Comparison of ENCODE assay signal across 8 cellular contexts in genomic region chr20:38446441-38447209, GRCh38. TPM values are rescaled to one million over a fixed set of nuclear protein-coding genes. Genes with fewer than 3 reads are reported as not detected.
DNase-seq lines count a peak whose midpoint lies in the region; ATAC-seq and TF ChIP-seq lines count a peak whose summit lies in the region.

No MANE protein-coding gene starts in this region.

- peaks cover 16% of the 10 kb centered on the region for H3K36me3 Mint-ChIP-seq in activated naive CD4-positive, alpha-beta T cell treated with anti-CD3 and anti-CD28 coated beads, Interleukin-2, amount 50 U/mL, for 24 hours

- H3K4me1 ChIP-seq in suprapubic skin: peaks cover 14% of the 10 kb centered on the region

- H3K9me3 ChIP-seq in SK-N-MC (ENCODE audit: low read depth, low read length): no peaks in the 10 kb centered on the region
- no peaks in the 10 kb centered on the region for H3K9me3 ChIP-seq in suprapubic skin

- no peak for TF ChIP-seq EP300 in suprapubic skin (IDR thresholded peaks at IDR 0.05)

- H3K4me3 Mint-ChIP-seq in activated naive CD4-positive, alpha-beta T cell treated with anti-CD3 and anti-CD28 coated beads, Interleukin-2, amount 50 U/mL, for 24 hours: peak overlapping the region; percentile 87

- H3K27me3 ChIP-seq in suprapubic skin: no peaks in the 10 kb centered on the region

- H3K27me3 Mint-ChIP-seq in activated naive CD4-positive, alpha-beta T cell treated with anti-CD3 and anti-CD28 coated beads, Interleukin-2, amount 50 U/mL, for 24 hours: peaks cover 1% of the 10 kb centered on the region

- TF ChIP-seq CTCF in GM10248 (IDR thresholded peaks at IDR 0.05; ENCODE audit: control extremely low read depth, extremely low read depth, low read depth, missing control alignments) (peak; percentile 96), suprapubic skin (IDR thresholded peaks at IDR 0.05) (peak; percentile 91 to 94)

- CTCF ChIA-PET in GM10248 (lab: Yijun Ruan, JAX): interaction anchor here (0.7 to 13.7 kb wide), 20 partner anchors 8 to 388 kb away, joined by 3 to 192 read pairs (median 4); partner anchors contain the start of genes RALGAPB and SNHG17

- H3K4me1 Mint-ChIP-seq in activated naive CD4-positive, alpha-beta T cell treated with anti-CD3 and anti-CD28 coated beads, Interleukin-2, amount 50 U/mL, for 24 hours: peaks cover 35% of the 10 kb centered on the region

- DNase-seq in GM10248 (ENCODE audit: extremely low spot score) (peak; percentile 92), NCI-H1092 (lab: John Stamatoyannopoulos, UW) (peak; percentile 85), SK-N-MC (ENCODE audit: low read depth, low spot score) (peak; percentile 74), glomerular visceral epithelial cell (ENCODE audit: extremely low spot score) (peak; percentile 96), occipital lobe (lab: John Stamatoyannopoulos, UW) (peak; percentile 85), suprapubic skin (ENCODE audit: low spot score in 2 of 2) (peak; percentile 93)

- WGBS in suprapubic skin: 1% methylated on average over 19 of the region's 56 CpGs

- no peaks in the 10 kb centered on the region for H3K9me3 Mint-ChIP-seq in activated naive CD4-positive, alpha-beta T cell treated with anti-CD3 and anti-CD28 coated beads, Interleukin-2, amount 50 U/mL, for 24 hours

- peaks cover 27% of the 10 kb centered on the region for H3K36me3 ChIP-seq in SK-N-MC (ENCODE audit: insufficient read depth, low read length)
- H3K36me3 ChIP-seq in suprapubic skin: peaks cover 27% of the 10 kb centered on the region

- peak; percentile 77 for ATAC-seq in HG02588 (IDR thresholded peaks at IDR 0.05; ENCODE audit: unreplicated experiment)

- TF ChIP-seq POLR2A in suprapubic skin (IDR thresholded peaks at IDR 0.05): peak in 1 of 2 donors; percentile 86

- H3K27ac ChIP-seq in SK-N-MC (peak overlapping the region; percentile 72; the same call in 1 of the 2 replicates), suprapubic skin (peak overlapping the region; percentile 77)

- H3K4me3 ChIP-seq in SK-N-MC: peak overlapping the region; percentile 93
- peak overlapping the region; percentile 83 for H3K4me3 ChIP-seq in suprapubic skin

- H3K27ac Mint-ChIP-seq in activated naive CD4-positive, alpha-beta T cell treated with anti-CD3 and anti-CD28 coated beads, Interleukin-2, amount 50 U/mL, for 24 hours: peak overlapping the region; percentile 90

- peak overlapping the region; percentile 99 for H3K9ac ChIP-seq in SK-N-MC (ENCODE audit: insufficient read length)

- POLR2A ChIA-PET in GM10248 (lab: Yijun Ruan, JAX): interaction anchor here (2.0 to 3.6 kb wide), 2 partner anchors 12 to 15 kb away, joined by 6 to 44 read pairs; partner anchors contain the start of gene SNHG17

RNA-seq across cellular contexts. Expression of gene SNHG17, which starts 11.5 kb away (rescaled TPM):
- total RNA-seq in occipital lobe (2.8 TPM), suprapubic skin (10 to 100 TPM; 45.6 to 72.5 (median 57.9) TPM)

RNA-seq across cellular contexts. Expression of gene RALGAPB, which starts 26.0 kb away (rescaled TPM):
- total RNA-seq in occipital lobe: 48.4 TPM
- 10 to 100 TPM; 34.4 to 86.7 (median 44.2) TPM for total RNA-seq in suprapubic skin

Comparison
In these comparisons a context has a peak if more than half of its experiments do, and no peak if none do; other contexts are left out.
1. Peak in every context shown above with its lines: DNase-seq, ATAC-seq, H3K4me3 ChIP-seq and H3K27ac ChIP-seq.
2. RNA of gene SNHG17, which starts 11.5 kb away (total RNA-seq): 45.6 to 72.5 TPM in suprapubic skin; 2.8 TPM in occipital lobe (single experiment); every median in the first group is over 10 times any median in the second.